7 cellular contexts compared by ENCODE assay signal in genomic region chr5:124103056-124103455, GRCh38.
A peak's percentile ranks its signal among the peaks of the same experiment; 100 is the strongest.
DNase-seq lines count a peak whose midpoint lies in the region; FAIRE-seq and TF ChIP-seq lines count a peak whose summit lies in the region.
"Not testable (repeated sequence)": the region's sequence is repeated elsewhere in the genome, so short reads cannot be mapped to it uniquely, and the experiment has no call there.

No MANE protein-coding gene starts in this region.

- not testable (repeated sequence) for H3K79me2 ChIP-seq in fibroblast of lung (ENCODE audit: control insufficient read depth, insufficient read depth, low read length); smooth muscle cell (ENCODE audit: low read depth)

- H3K36me3 ChIP-seq in SJSA1; bronchial epithelial cell (ENCODE audit: control insufficient read depth, insufficient read depth, low read length); fibroblast of lung (ENCODE audit: control insufficient read depth, insufficient read depth, low read length); smooth muscle cell (ENCODE audit: low read depth): not testable (repeated sequence)

- not testable (repeated sequence) for H3K9ac ChIP-seq in fibroblast of lung (ENCODE audit: insufficient read depth, low read length); smooth muscle cell (ENCODE audit: low read depth)

- not testable (repeated sequence) for H2AFZ ChIP-seq in fibroblast of lung (ENCODE audit: low read length); smooth muscle cell (ENCODE audit: low read depth)

- H3K4me2 ChIP-seq in fibroblast of lung (ENCODE audit: extremely low read depth, insufficient read depth, low read length); smooth muscle cell: not testable (repeated sequence)

- not testable (repeated sequence) for FAIRE-seq in bronchial epithelial cell (lab: Jason Lieb, UNC)

- not testable (repeated sequence) for H3K4me1 Mint-ChIP-seq in neural crest cell

- peaks cover 22% of the 10 kb centered on the region for H3K4me1 ChIP-seq in SJSA1 (replicated peaks)
- H3K4me1 ChIP-seq in fibroblast of lung (ENCODE audit: control insufficient read depth, extremely low read depth, insufficient read depth, low read length); smooth muscle cell (ENCODE audit: low read depth): not testable (repeated sequence)

- H4K20me1 ChIP-seq in fibroblast of lung (ENCODE audit: control insufficient read depth, extremely low read depth, insufficient read depth, low read length); smooth muscle cell (ENCODE audit: low read depth): not testable (repeated sequence)

- H3K4me3 ChIP-seq in SJSA1; bronchial epithelial cell (ENCODE audit: low read depth, low read length); fibroblast of lung (replicated peaks in 1 of 4; ENCODE audit: control extremely low read depth in 1 of 4, insufficient read depth in 1 of 4, low read depth in 3 of 4, low read length in 4 of 4); smooth muscle cell: not testable (repeated sequence)

- not testable (repeated sequence) for H3K9me3 Mint-ChIP-seq in neural crest cell

- H3F3A ChIP-seq in smooth muscle cell (ENCODE audit: low read depth), result not testable (repeated sequence)

- not testable (repeated sequence) for H3K27me3 ChIP-seq in SJSA1 (replicated peaks); bronchial epithelial cell (ENCODE audit: control insufficient read depth, insufficient read depth, low read length); fibroblast of lung (ENCODE audit: control insufficient read depth, insufficient read depth, low read length); smooth muscle cell (ENCODE audit: low read depth)

- not testable (repeated sequence) for H3K36me3 Mint-ChIP-seq in neural crest cell (ENCODE audit: low read depth)

- not testable (repeated sequence) for H3K4me3 Mint-ChIP-seq in neural crest cell

- DNase-seq in EL, result peak; percentile 15
- peak; percentile 67 for DNase-seq in M059J (ENCODE audit: low read depth)
- DNase-seq in SJSA1 (ENCODE audit: low read depth in 1 of 2, low spot score in 2 of 2), result peak; percentile 50 to 72
- DNase-seq in bronchial epithelial cell (ENCODE audit: low read depth), result peak; percentile 13
- DNase-seq in fibroblast of lung (ENCODE audit: low read depth in 2 of 2), result peak; percentile 6 to 12
- DNase-seq in neural crest cell (ENCODE audit: low read depth, low spot score); smooth muscle cell (lab: John Stamatoyannopoulos, UW; ENCODE audit: unreplicated experiment): not testable (repeated sequence)

- peak overlapping the region; percentile 17 for H3K27ac Mint-ChIP-seq in neural crest cell (ENCODE audit: unreplicated experiment)

- peak overlapping the region; percentile 46; the same call in 1 of the 2 replicates for H3K27ac ChIP-seq in SJSA1
- not testable (repeated sequence) for H3K27ac ChIP-seq in fibroblast of lung (ENCODE audit: insufficient read depth, low read length)
- peak overlapping the region; percentile 51 for H3K27ac ChIP-seq in smooth muscle cell (ENCODE audit: low read depth)

- H3K27me3 Mint-ChIP-seq in neural crest cell (ENCODE audit: low read depth), result not testable (repeated sequence)

- TF ChIP-seq CTCF in bronchial epithelial cell (IDR thresholded peaks at IDR 0.05; ENCODE audit: insufficient read depth, low read length, severe bottlenecking); fibroblast of lung (conservative IDR thresholded peaks at IDR 0.05 in 1 of 2, IDR thresholded peaks at IDR 0.05 in 1 of 2; ENCODE audit: low read depth in 1 of 2, low read length in 2 of 2); neural crest cell (conservative IDR thresholded peaks at IDR 0.05); smooth muscle cell (IDR thresholded peaks at IDR 0.05; ENCODE audit: borderline replicate concordance, insufficient read depth, poor library complexity, severe bottlenecking): not testable (repeated sequence)

- WGBS in smooth muscle cell (ENCODE audit: low lambda C conversion rate), result 63% methylated on average over 5 of the region's 5 CpGs

- not testable (repeated sequence) for H3K9me3 ChIP-seq in SJSA1 (replicated peaks); fibroblast of lung (ENCODE audit: control insufficient read depth, insufficient read depth, low read depth, low read length); smooth muscle cell (replicated peaks; ENCODE audit: low read depth)
